Comparison of ENCODE assay signal across 8 cellular contexts in genomic region chr18:21112140-21112473, GRCh38. TPM values are rescaled to one million over a fixed set of nuclear protein-coding genes. Genes with fewer than 3 reads are reported as not detected.
A peak's percentile ranks its signal among the peaks of the same experiment; 100 is the strongest.
DNase-seq lines count a peak whose midpoint lies in the region; ATAC-seq and TF ChIP-seq lines count a peak whose summit lies in the region.

No MANE protein-coding gene starts in this region.

- no peaks in the 10 kb centered on the region for H3K9me3 ChIP-seq in DOHH2 (ENCODE audit: control insufficient read depth, insufficient read depth, low read length)

- ATAC-seq in left colon (peak; percentile 53), GM18498 (IDR thresholded peaks at IDR 0.05; ENCODE audit: unreplicated experiment) (no peak)

- DNase-seq in NB4 (ENCODE audit: low read depth) (no peak), astrocyte of the cerebellum (ENCODE audit: low read depth) (no peak), left colon (peak in 1 of 2 donors; percentile 74), AML-193 (lab: John Stamatoyannopoulos, UW) (no peak), NOMO-1 treated with DMSO at 0.1 percent for 48 hours (lab: John Stamatoyannopoulos, UW; ENCODE audit: unreplicated experiment) (no peak)
- DNase-seq in stimulated activated CD8-positive, alpha-beta memory T cell treated with anti-CD3 and anti-CD28 coated beads, Interleukin-2, amount 100 ng/mL, for 1 hour (ENCODE audit: low read depth in 2 of 2): peak; percentile 17 to 19

- no peaks in the 10 kb centered on the region for H3K9me2 ChIP-seq in DOHH2 (replicated peaks; ENCODE audit: control insufficient read depth, low read length)

- no peak overlapping the region for H3K27ac ChIP-seq in DOHH2 (ENCODE audit: low read depth, low read length)

- H3K36me3 ChIP-seq in DOHH2 (ENCODE audit: control insufficient read depth, low read length): peaks cover 16% of the 10 kb centered on the region

- TF ChIP-seq POLR2A in NB4 (IDR thresholded peaks at IDR 0.05; ENCODE audit: extremely low read depth, insufficient read length): no peak

- H3K4me1 ChIP-seq in DOHH2 (ENCODE audit: control insufficient read depth, low read length): peaks cover 26% of the 10 kb centered on the region

- in situ Hi-C loops in astrocyte of the cerebellum (cut with HindIII; ENCODE audit: low sequenced_read_pairs): no loop called here

- intact Hi-C loops in left colon (cut with DNase I, micrococcal nuclease): no loop called here

- peaks cover 44% of the 10 kb centered on the region for H3K79me2 ChIP-seq in DOHH2 (ENCODE audit: control insufficient read depth, low read length)

- peaks cover 16% of the 10 kb centered on the region; the same call in 1 of the 2 replicates for H4K20me1 ChIP-seq in DOHH2 (ENCODE audit: control insufficient read depth, insufficient read depth, low read depth, low read length)

- TF ChIP-seq CTCF in DOHH2 (IDR thresholded peaks at IDR 0.05; ENCODE audit: low read depth, low read length, poor library complexity, severe bottlenecking) (no peak), NB4 (IDR thresholded peaks at IDR 0.05; ENCODE audit: low read depth, low read length) (no peak), astrocyte of the cerebellum (IDR thresholded peaks at IDR 0.05; ENCODE audit: low read depth, low read length, missing control alignments) (no peak)

- no peaks in the 10 kb centered on the region for H3K27me3 ChIP-seq in DOHH2 (ENCODE audit: control insufficient read depth, low read length)

- no peaks in the 10 kb centered on the region; the same call in 1 of the 2 replicates for H3F3A ChIP-seq in DOHH2 (ENCODE audit: control insufficient read depth, insufficient read depth)

- H3K4me3 ChIP-seq in DOHH2 (ENCODE audit: low read length) (peak overlapping the region; percentile 73), NB4 (ENCODE audit: low read depth, low read length) (peak overlapping the region; percentile 89), astrocyte of the cerebellum (ENCODE audit: low read depth, low read length) (peak overlapping the region; percentile 96)

- H3K4me2 ChIP-seq in DOHH2 (ENCODE audit: low read length): peak overlapping the region; percentile 60

RNA-seq across cellular contexts. Expression of gene ROCK1, which starts 0.5 kb away (rescaled TPM):
- total RNA-seq in left colon: 10 to 100 TPM; 35.8 to 36.7 TPM

Comparison
In these comparisons a context has a peak if more than half of its experiments do, and no peak if none do; other contexts are left out.
1. DNase-seq: peak in stimulated activated CD8-positive, alpha-beta memory T cell treated with anti-CD3 and anti-CD28 coated beads, Interleukin-2, amount 100 ng/mL, for 1 hour (2 of 2); none in NB4 (single experiment), astrocyte of the cerebellum (single experiment), AML-193 (0 of 2) and NOMO-1 treated with DMSO at 0.1 percent for 48 hours (single experiment).
2. Peak in every context shown above with its lines, with median percentiles within 50 percentile points of each other: H3K4me3 ChIP-seq.